Comparison of ENCODE assay signal across 24 cellular contexts in the genomic region with DNA sequence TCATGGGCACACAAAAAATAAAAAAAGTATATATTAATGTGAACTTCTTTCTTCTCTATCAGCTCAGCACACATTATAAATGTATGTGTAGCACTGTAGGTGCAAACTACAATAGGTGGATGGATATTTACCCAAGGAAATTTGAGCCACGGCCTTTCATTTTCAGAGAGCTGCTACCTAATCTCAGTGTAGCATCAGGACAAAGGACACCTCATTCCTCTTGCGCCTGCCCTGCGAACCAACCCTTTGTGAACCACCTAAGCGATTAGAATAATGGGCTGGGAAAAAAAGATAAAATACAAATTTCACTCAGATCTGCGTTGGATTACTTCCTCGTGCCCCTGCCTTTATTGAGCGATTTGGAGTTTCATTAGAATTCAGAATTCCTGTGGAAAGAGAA.
DNase-seq lines count a peak whose midpoint lies in the region; ATAC-seq, FAIRE-seq and TF ChIP-seq lines count a peak whose summit lies in the region.
"Had no signal": no experiment of that assay in that cellular context is flagged by ENCODE, and none has a peak within 500 bp of the region (broad histone marks: within the 10 kb centered on the region; RNA-seq: fewer than 3 reads in every experiment).

No MANE protein-coding gene starts in this region.

- H3K9me3 Mint-ChIP-seq in astrocyte (ENCODE audit: unreplicated experiment) (no peaks in the 10 kb centered on the region), type B pancreatic cell (no peaks in the 10 kb centered on the region)
- H3K9me3 Mint-ChIP-seq: activated CD4-positive, alpha-beta T cell treated with anti-CD3 and anti-CD28 coated beads, Interleukin-2, amount 10 ng/mL, durations not matched to agents 24 days and 14 days; activated naive CD8-positive, alpha-beta T cell treated with anti-CD3 and anti-CD28 coated beads for 36 hours; activated T-helper 1 cell treated with anti-CD3 and anti-CD28 coated beads, Interleukin-12 subunit alpha, Interleukin-12 subunit beta, Interleukin-2, Interleukin-4 antibody, amounts not matched to agents 30 ng/mL and 10 ng/mL and 1 ng/mL, durations not matched to agents 14 hours and 24 hours and 36 hours; nephron had no signal

- no peak for FAIRE-seq in astrocyte (lab: Jason Lieb, UNC)
- FAIRE-seq: A204.1, colon, GM18507 had no signal

- H2AFZ ChIP-seq in astrocyte (ENCODE audit: low read depth, low read length), result peak overlapping the region; percentile 5

- H3K27me3 ChIP-seq in astrocyte (ENCODE audit: insufficient read depth, low read length) (no peaks in the 10 kb centered on the region), psoas muscle (ENCODE audit: insufficient read depth in 3 of 3, low read length in 2 of 3) (peaks cover 0 to 5% (median 0%) of the 10 kb centered on the region in 3 donors)

- DNase-seq in NCI-H2227 (lab: John Stamatoyannopoulos, UW; ENCODE audit: unreplicated experiment) (peak; percentile 47), NCI-H2227 treated with DMSO at 0.1 percent for 48 hours (lab: John Stamatoyannopoulos, UW) (no peak), NCI-H345 (lab: John Stamatoyannopoulos, UW) (peak; percentile 58), astrocyte (ENCODE audit: low read depth) (no peak), type B pancreatic cell (ENCODE audit: extremely low spot score, unreplicated experiment) (no peak), NCI-H2171 treated with DMSO at 0.1 percent for 48 hours (lab: John Stamatoyannopoulos, UW) (no peak), SW 1271 (lab: John Stamatoyannopoulos, UW) (no peak), psoas muscle (no peak)
- DNase-seq: activated CD4-positive, alpha-beta T cell treated with anti-CD3 and anti-CD28 coated beads, Interleukin-2, amount 10 ng/mL, durations not matched to agents 24 days and 14 days; activated CD8-positive, alpha-beta memory T cell treated with anti-CD3 and anti-CD28 coated beads, Interleukin-2, amount 10 ng/mL, durations not matched to agents 7 days and 5 days; activated naive CD8-positive, alpha-beta T cell treated with anti-CD3 and anti-CD28 coated beads for 36 hours; body of pancreas; midbrain; NCI-H1092; NCI-H446; stimulated activated CD4-positive, alpha-beta T cell treated with anti-CD3 and anti-CD28 coated beads, Interleukin-4, amount 100 ng/mL, for 24 hours; upper lobe of right lung had no signal

- H3K36me3 Mint-ChIP-seq in astrocyte (ENCODE audit: low read depth, unreplicated experiment), result no peaks in the 10 kb centered on the region
- no peaks in the 10 kb centered on the region for H3K36me3 Mint-ChIP-seq in type B pancreatic cell
- H3K36me3 Mint-ChIP-seq: activated CD8-positive, alpha-beta memory T cell treated with anti-CD3 and anti-CD28 coated beads, Interleukin-2, amount 10 ng/mL, durations not matched to agents 7 days and 5 days; activated naive CD8-positive, alpha-beta T cell treated with anti-CD3 and anti-CD28 coated beads for 36 hours had no signal

- intact Hi-C loops in psoas muscle (cut with DNase I), result no loop called here

- peak overlapping the region; percentile 64 for H3K4me2 ChIP-seq in astrocyte (ENCODE audit: low read length)

- 44 to 56% (median 47%) methylated on average over 7 of the region's 7 CpGs for WGBS in psoas muscle, 3 donors

- H3K27ac Mint-ChIP-seq in astrocyte (ENCODE audit: unreplicated experiment) (no peak overlapping the region), type B pancreatic cell (no peak overlapping the region)
- H3K27ac Mint-ChIP-seq: activated CD4-positive, alpha-beta T cell treated with anti-CD3 and anti-CD28 coated beads, Interleukin-2, amount 10 ng/mL, durations not matched to agents 24 days and 14 days; activated CD8-positive, alpha-beta memory T cell treated with anti-CD3 and anti-CD28 coated beads, Interleukin-2, amount 10 ng/mL, durations not matched to agents 7 days and 5 days; activated naive CD8-positive, alpha-beta T cell treated with anti-CD3 and anti-CD28 coated beads for 36 hours; activated T-helper 1 cell treated with anti-CD3 and anti-CD28 coated beads, Interleukin-12 subunit alpha, Interleukin-12 subunit beta, Interleukin-2, Interleukin-4 antibody, amounts not matched to agents 30 ng/mL and 10 ng/mL and 1 ng/mL, durations not matched to agents 14 hours and 24 hours and 36 hours; nephron had no signal

- TF ChIP-seq CTCF in astrocyte (IDR thresholded peaks at IDR 0.05; ENCODE audit: insufficient read depth, low read depth, low read length), result no peak
- no peak for TF ChIP-seq CTCF in type B pancreatic cell (conservative IDR thresholded peaks at IDR 0.05)
- TF ChIP-seq CTCF in psoas muscle (IDR thresholded peaks at IDR 0.05), result no peak

- H4K20me1 ChIP-seq in astrocyte (ENCODE audit: insufficient read depth, low read length), result no peaks in the 10 kb centered on the region

- H3K4me1 Mint-ChIP-seq in astrocyte (ENCODE audit: low read depth, unreplicated experiment), result no peaks in the 10 kb centered on the region
- peaks cover 5% of the 10 kb centered on the region for H3K4me1 Mint-ChIP-seq in type B pancreatic cell (ENCODE audit: unreplicated experiment)
- H3K4me1 Mint-ChIP-seq: activated CD4-positive, alpha-beta T cell treated with anti-CD3 and anti-CD28 coated beads, Interleukin-2, amount 10 ng/mL, durations not matched to agents 24 days and 14 days; activated CD8-positive, alpha-beta memory T cell treated with anti-CD3 and anti-CD28 coated beads, Interleukin-2, amount 10 ng/mL, durations not matched to agents 7 days and 5 days; activated naive CD8-positive, alpha-beta T cell treated with anti-CD3 and anti-CD28 coated beads for 36 hours; nephron had no signal

- H3K36me3 ChIP-seq in astrocyte (ENCODE audit: insufficient read depth, low read length) (no peaks in the 10 kb centered on the region), psoas muscle (ENCODE audit: insufficient read depth in 1 of 2, low read depth in 1 of 2) (no peaks in the 10 kb centered on the region)
- H3K36me3 ChIP-seq: upper lobe of right lung had no signal

- no peak for ATAC-seq in psoas muscle
- ATAC-seq: activated CD8-positive, alpha-beta memory T cell treated with anti-CD3 and anti-CD28 coated beads, Interleukin-2, amount 10 ng/mL, durations not matched to agents 7 days and 5 days; body of pancreas; left lobe of liver; Right ventricle myocardium inferior; upper lobe of right lung had no signal

- no peak overlapping the region for H3K27ac ChIP-seq in astrocyte (ENCODE audit: low read depth, low read length)
- no peak overlapping the region for H3K27ac ChIP-seq in psoas muscle
- H3K27ac ChIP-seq: body of pancreas, upper lobe of right lung had no signal

- peaks cover 15% of the 10 kb centered on the region for H3K27me3 Mint-ChIP-seq in astrocyte (ENCODE audit: low read depth, unreplicated experiment)
- peaks cover 29% of the 10 kb centered on the region for H3K27me3 Mint-ChIP-seq in type B pancreatic cell
- H3K27me3 Mint-ChIP-seq: activated CD4-positive, alpha-beta T cell treated with anti-CD3 and anti-CD28 coated beads, Interleukin-2, amount 10 ng/mL, durations not matched to agents 24 days and 14 days; activated CD8-positive, alpha-beta memory T cell treated with anti-CD3 and anti-CD28 coated beads, Interleukin-2, amount 10 ng/mL, durations not matched to agents 7 days and 5 days had no signal

- H3K4me1 ChIP-seq in astrocyte (ENCODE audit: insufficient read depth, low read length), result no peaks in the 10 kb centered on the region
- H3K4me1 ChIP-seq in psoas muscle, result no peaks in the 10 kb centered on the region
- H3K4me1 ChIP-seq: body of pancreas, upper lobe of right lung had no signal

- no peaks in the 10 kb centered on the region for H3K9me3 ChIP-seq in astrocyte (ENCODE audit: insufficient read depth, low read depth, low read length)
- H3K9me3 ChIP-seq in psoas muscle, result no peaks in the 10 kb centered on the region
- H3K9me3 ChIP-seq: body of pancreas, upper lobe of right lung had no signal

- H3K4me3 ChIP-seq in astrocyte (ENCODE audit: insufficient read depth, low read depth, low read length) (no peak overlapping the region), psoas muscle (no peak overlapping the region)
- H3K4me3 ChIP-seq: body of pancreas, upper lobe of right lung had no signal

- H3K79me2 ChIP-seq in astrocyte (ENCODE audit: insufficient read depth, low read length), result no peaks in the 10 kb centered on the region

- H3K9ac ChIP-seq in astrocyte (ENCODE audit: low read length), result no peak overlapping the region

- H3K4me3 Mint-ChIP-seq in astrocyte (ENCODE audit: unreplicated experiment), result no peak overlapping the region
- H3K4me3 Mint-ChIP-seq in type B pancreatic cell, result peak overlapping the region; percentile 13
- H3K4me3 Mint-ChIP-seq: activated CD4-positive, alpha-beta T cell treated with anti-CD3 and anti-CD28 coated beads, Interleukin-2, amount 10 ng/mL, durations not matched to agents 24 days and 14 days; activated CD8-positive, alpha-beta memory T cell treated with anti-CD3 and anti-CD28 coated beads, Interleukin-2, amount 10 ng/mL, durations not matched to agents 7 days and 5 days; activated naive CD8-positive, alpha-beta T cell treated with anti-CD3 and anti-CD28 coated beads for 36 hours; activated T-helper 1 cell treated with anti-CD3 and anti-CD28 coated beads, Interleukin-12 subunit alpha, Interleukin-12 subunit beta, Interleukin-2, Interleukin-4 antibody, amounts not matched to agents 30 ng/mL and 10 ng/mL and 1 ng/mL, durations not matched to agents 14 hours and 24 hours and 36 hours; nephron had no signal

Comparison
In these comparisons a context has a peak if more than half of its experiments do, and no peak if none do; other contexts are left out.
1. DNase-seq: peak in NCI-H2227 (single experiment) and NCI-H345 (single experiment); none in NCI-H2227 treated with DMSO at 0.1 percent for 48 hours (single experiment), astrocyte (single experiment), type B pancreatic cell (single experiment), NCI-H2171 treated with DMSO at 0.1 percent for 48 hours (single experiment), SW 1271 (0 of 2) and psoas muscle (0 of 2).